Comparison of ENCODE assay signal across 8 cellular contexts in genomic region chr12:56488041-56488955, GRCh38. TPM values are rescaled to one million over a fixed set of nuclear protein-coding genes. Genes with fewer than 3 reads are reported as not detected.
DNase-seq lines count a peak whose midpoint lies in the region; ATAC-seq and TF ChIP-seq lines count a peak whose summit lies in the region.

Gene GLS2 (minus strand): TSS chr12:56488161. CDS start chr12:56488118, 43 bp downstream.

- H3K9me3 Mint-ChIP-seq in T-helper 1 cell treated with Interleukin-12 subunit alpha and Interleukin-12 subunit beta and Interleukin-4 antibody, amounts not matched to agents 30 μg/mL and 1 μg/mL, for 36 hours, result no peaks in the 10 kb centered on the region

- H3K36me3 ChIP-seq in psoas muscle (ENCODE audit: insufficient read depth in 1 of 2, low read depth in 1 of 2) (no peaks in the 10 kb centered on the region), urinary bladder (ENCODE audit: insufficient read depth) (no peaks in the 10 kb centered on the region)

- TF ChIP-seq CTCF in LNCaP clone FGC (IDR thresholded peaks at IDR 0.05; ENCODE audit: control insufficient read depth, extremely low read depth, insufficient read depth), result no peak
- no peak for TF ChIP-seq CTCF in astrocyte of the cerebellum (IDR thresholded peaks at IDR 0.05; ENCODE audit: low read depth, low read length, missing control alignments)
- no peak for TF ChIP-seq CTCF in psoas muscle (IDR thresholded peaks at IDR 0.05)

- H3K9me3 ChIP-seq in psoas muscle, result no peaks in the 10 kb centered on the region

- intact Hi-C loops in psoas muscle (cut with DNase I), result no loop called here

- WGBS in psoas muscle, 3 donors, result 12 to 15% (median 12%) methylated on average over 57 to 59 of the region's 59 CpGs
- WGBS in urinary bladder, result 12% methylated on average over 59 of the region's 59 CpGs

- H3K4me1 ChIP-seq in psoas muscle (peaks cover 12% of the 10 kb centered on the region), urinary bladder (ENCODE audit: insufficient read depth) (peaks cover 2% of the 10 kb centered on the region)

- H3K27ac Mint-ChIP-seq in T-helper 1 cell treated with Interleukin-12 subunit alpha and Interleukin-12 subunit beta and Interleukin-4 antibody, amounts not matched to agents 30 μg/mL and 1 μg/mL, for 36 hours, result peak within 1 kb of the TSS; percentile 43

- H3K4me3 Mint-ChIP-seq in T-helper 1 cell treated with Interleukin-12 subunit alpha and Interleukin-12 subunit beta and Interleukin-4 antibody, amounts not matched to agents 30 μg/mL and 1 μg/mL, for 36 hours, result peak within 1 kb of the TSS; percentile 84

- H3K27me3 Mint-ChIP-seq in T-helper 1 cell treated with Interleukin-12 subunit alpha and Interleukin-12 subunit beta and Interleukin-4 antibody, amounts not matched to agents 30 μg/mL and 1 μg/mL, for 36 hours (ENCODE audit: low read depth), result peaks cover 61% of the 10 kb centered on the region

- peaks cover 13% of the 10 kb centered on the region for H3K4me1 Mint-ChIP-seq in T-helper 1 cell treated with Interleukin-12 subunit alpha and Interleukin-12 subunit beta and Interleukin-4 antibody, amounts not matched to agents 30 μg/mL and 1 μg/mL, for 36 hours (ENCODE audit: low read depth)

- DNase-seq in DMS153 (lab: John Stamatoyannopoulos, UW), result peak; percentile 93
- peak; percentile 75 for DNase-seq in LNCaP clone FGC (ENCODE audit: low read depth)
- DNase-seq in astrocyte of the cerebellum (ENCODE audit: low read depth), result peak; percentile 38
- peak; percentile 96 for DNase-seq in hepatic stellate cell (ENCODE audit: low spot score)
- peak; percentile 72 to 80 for DNase-seq in psoas muscle

- H3K4me3 ChIP-seq in LNCaP clone FGC (ENCODE audit: low read depth, low read length) (peak within 1 kb of the TSS; percentile 65), astrocyte of the cerebellum (ENCODE audit: low read depth, low read length) (peak within 1 kb of the TSS; percentile 46), psoas muscle (peak within 1 kb of the TSS; percentile 73), urinary bladder (ENCODE audit: low read depth, low read length) (peak within 1 kb of the TSS; percentile 61)

- H3K36me3 Mint-ChIP-seq in T-helper 1 cell treated with Interleukin-12 subunit alpha and Interleukin-12 subunit beta and Interleukin-4 antibody, amounts not matched to agents 30 μg/mL and 1 μg/mL, for 36 hours (ENCODE audit: low read depth), result peaks cover 2% of the 10 kb centered on the region

- ATAC-seq in GM21619 (IDR thresholded peaks at IDR 0.05; ENCODE audit: unreplicated experiment) (peak; percentile 90), psoas muscle (peak; percentile 92 to 98 (median 96))

- peaks cover 0 to 54% (median 6%) of the 10 kb centered on the region in 3 donors for H3K27me3 ChIP-seq in psoas muscle (ENCODE audit: insufficient read depth in 3 of 3, low read length in 2 of 3)

- H3K27ac ChIP-seq in psoas muscle (no peak within 1 kb of the TSS), urinary bladder (ENCODE audit: low read depth) (no peak within 1 kb of the TSS)

- in situ Hi-C loops in astrocyte of the cerebellum (cut with HindIII; ENCODE audit: low sequenced_read_pairs), result no loop called here

RNA-seq across cellular contexts. Expression of gene GLS2, which starts in this region (rescaled TPM):
- total RNA-seq in psoas muscle, result under 1 TPM in 1 of 4 donors, not detected in 3; 0.19 TPM
- under 1 TPM; 0.08 to 0.18 (median 0.11) TPM for polyA plus RNA-seq in psoas muscle
- total RNA-seq in urinary bladder, result 0.79 TPM
- 0.90 TPM for polyA plus RNA-seq in urinary bladder

Comparison
In these comparisons a context has a peak if more than half of its experiments do, and no peak if none do; other contexts are left out.
1. Peak in DNase-seq, ATAC-seq and H3K4me3 ChIP-seq in psoas muscle; RNA of the gene not detected or under 1 TPM.
2. DNase-seq: peak in every context shown above with its lines; median percentile 96 in hepatic stellate cell; 93 in DMS153; 76 in psoas muscle; 75 in LNCaP clone FGC; 38 in astrocyte of the cerebellum.